In the genomic region with DNA sequence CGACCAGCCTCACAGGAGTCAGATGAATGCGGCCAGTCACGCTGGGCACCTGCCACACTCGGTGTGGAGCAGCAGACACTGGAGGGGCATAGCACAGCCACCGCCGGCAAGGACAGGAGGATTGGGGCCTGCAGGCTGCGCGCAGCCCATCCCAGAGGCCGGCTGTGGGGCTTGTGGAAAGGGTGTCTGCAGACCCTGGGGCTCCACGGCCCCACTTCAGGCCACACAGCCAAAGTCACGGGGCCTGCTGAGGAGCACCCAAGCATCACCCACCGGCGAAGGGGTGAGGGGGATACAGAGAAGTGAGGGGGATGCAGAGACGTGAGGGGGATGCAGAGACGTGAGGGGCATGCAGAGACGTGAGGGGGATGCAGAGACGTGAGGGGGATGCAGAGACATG, we compare ENCODE assay signal across 15 cellular contexts.
"Had no signal": no experiment of that assay in that cellular context is flagged by ENCODE, and none has a peak within 500 bp of the region (broad histone marks: within the 10 kb centered on the region; RNA-seq: fewer than 3 reads in every experiment).

No MANE protein-coding gene starts in this region.

- H3K4me3 ChIP-seq: esophagus muscularis mucosa, gastrocnemius medialis, lung, sigmoid colon, skin epidermis had no signal

- H3K36me3 ChIP-seq: esophagus muscularis mucosa, gastrocnemius medialis, sigmoid colon had no signal

- H3K9me3 ChIP-seq: gastrocnemius medialis had no signal

- H3K27me3 ChIP-seq: sigmoid colon had no signal

- H3K4me1 ChIP-seq: esophagus muscularis mucosa, gastrocnemius medialis, sigmoid colon had no signal

- FAIRE-seq: endometrium had no signal

- ATAC-seq: gastrocnemius medialis, left cardiac atrium, left ventricle myocardium superior had no signal

- H3K27ac ChIP-seq: esophagus muscularis mucosa, gastrocnemius medialis, sigmoid colon, skin epidermis had no signal

- DNase-seq: effector memory CD4-positive, alpha-beta T cell; gastrocnemius medialis; islet precursor cell; left cardiac atrium; left ventricle myocardium superior; mesendoderm; naive B cell; sigmoid colon; stimulated activated CD4-positive, alpha-beta T cell treated with anti-CD3 and anti-CD28 coated beads, Interleukin-12 subunit alpha, Interleukin-12 subunit beta, amount 100 ng/mL, for 4 hours; stimulated activated naive CD4-positive, alpha-beta T cell treated with Interleukin-2 at 50 U/mL for 16 hours; trophoblast cell had no signal
